In genomic region chr3:55147856-55148720, GRCh38 we compare ENCODE assay signal across 18 cellular contexts.
"Had no signal": no experiment of that assay in that cellular context is flagged by ENCODE, and none has a peak within 500 bp of the region (broad histone marks: within the 10 kb centered on the region; RNA-seq: fewer than 3 reads in every experiment).

No MANE protein-coding gene starts in this region.

- H3K9me3 ChIP-seq: testis, vagina had no signal

- H3K27ac ChIP-seq: epithelial cell of prostate, vagina, WERI-Rb-1 had no signal

- H3K27me3 ChIP-seq: testis, vagina had no signal

- H3K36me3 ChIP-seq: vagina, WERI-Rb-1 had no signal

- H3K4me3 ChIP-seq: vagina had no signal

- H3K36me3 Mint-ChIP-seq: memory B cell, T-cell had no signal

- H3K4me3 Mint-ChIP-seq: activated CD8-positive, alpha-beta T cell treated with anti-CD3 and anti-CD28 coated beads, Interleukin-2, amount 10 ng/mL, durations not matched to agents 7 days and 5 days; activated naive CD8-positive, alpha-beta T cell treated with anti-CD3 and anti-CD28 coated beads, Interleukin-2, amount 50 U/mL, for 24 hours; dendritic cell treated with granulocyte-macrophage colony-stimulating factor and Interleukin-4, amounts not matched to agents 40 ng/mL and 50 ng/mL, for 4 days; effector memory CD8-positive, alpha-beta T cell; memory B cell; nephron progenitor cell; stimulated activated naive CD8-positive, alpha-beta T cell treated with anti-CD3 and anti-CD28 coated beads, Interleukin-15, amount 100 ng/mL, for 72 hours; T-cell had no signal

- ATAC-seq: activated CD8-positive, alpha-beta T cell treated with anti-CD3 and anti-CD28 coated beads, Interleukin-2, amount 10 ng/mL, durations not matched to agents 7 days and 5 days; activated naive CD8-positive, alpha-beta T cell treated with anti-CD3 and anti-CD28 coated beads, Interleukin-2, amount 50 U/mL, for 24 hours; effector memory CD8-positive, alpha-beta T cell; stimulated activated naive CD8-positive, alpha-beta T cell treated with anti-CD3 and anti-CD28 coated beads, Interleukin-15, amount 100 ng/mL, for 72 hours; T-cell had no signal

- H3K4me1 Mint-ChIP-seq: activated naive CD8-positive, alpha-beta T cell treated with anti-CD3 and anti-CD28 coated beads, Interleukin-2, amount 50 U/mL, for 24 hours; memory B cell; stimulated activated naive CD8-positive, alpha-beta T cell treated with anti-CD3 and anti-CD28 coated beads, Interleukin-15, amount 100 ng/mL, for 72 hours; T-cell had no signal

- DNase-seq: activated CD4-positive, alpha-beta T cell treated with anti-CD3 and anti-CD28 coated beads for 48 hours; activated CD8-positive, alpha-beta memory T cell treated with anti-CD3 and anti-CD28 coated beads, Interleukin-2, amount 50 U/mL, for 48 hours; activated CD8-positive, alpha-beta T cell treated with anti-CD3 and anti-CD28 coated beads, Interleukin-2, amount 10 ng/mL, durations not matched to agents 7 days and 5 days; activated naive CD4-positive, alpha-beta T cell; activated naive CD8-positive, alpha-beta T cell treated with anti-CD3 and anti-CD28 coated beads, Interleukin-2, amount 50 U/mL, for 24 hours; central memory CD4-positive, alpha-beta T cell; effector memory CD8-positive, alpha-beta T cell; nephron progenitor cell; stimulated activated CD4-positive, alpha-beta T cell treated with anti-CD3 and anti-CD28 coated beads, Interleukin-4, amount 100 ng/mL, for 24 hours; stimulated activated naive CD8-positive, alpha-beta T cell treated with anti-CD3 and anti-CD28 coated beads, Interleukin-15, amount 100 ng/mL, for 72 hours; T-cell; T1000; testis; WERI-Rb-1 had no signal

- H3K4me1 ChIP-seq: testis, vagina had no signal

- H3K9me3 Mint-ChIP-seq: dendritic cell treated with granulocyte-macrophage colony-stimulating factor and Interleukin-4, amounts not matched to agents 40 ng/mL and 50 ng/mL, for 4 days; memory B cell; nephron progenitor cell had no signal

- H3K27me3 Mint-ChIP-seq: activated naive CD8-positive, alpha-beta T cell treated with anti-CD3 and anti-CD28 coated beads, Interleukin-2, amount 50 U/mL, for 24 hours; effector memory CD8-positive, alpha-beta T cell; memory B cell; stimulated activated naive CD8-positive, alpha-beta T cell treated with anti-CD3 and anti-CD28 coated beads, Interleukin-15, amount 100 ng/mL, for 72 hours; T-cell had no signal

- H3K27ac Mint-ChIP-seq: activated CD8-positive, alpha-beta T cell treated with anti-CD3 and anti-CD28 coated beads, Interleukin-2, amount 10 ng/mL, durations not matched to agents 7 days and 5 days; activated naive CD8-positive, alpha-beta T cell treated with anti-CD3 and anti-CD28 coated beads, Interleukin-2, amount 50 U/mL, for 24 hours; dendritic cell treated with granulocyte-macrophage colony-stimulating factor and Interleukin-4, amounts not matched to agents 40 ng/mL and 50 ng/mL, for 4 days; effector memory CD8-positive, alpha-beta T cell; memory B cell; nephron progenitor cell; stimulated activated naive CD8-positive, alpha-beta T cell treated with anti-CD3 and anti-CD28 coated beads, Interleukin-15, amount 100 ng/mL, for 72 hours; T-cell had no signal
